Comparison of ENCODE assay signal across 20 cellular contexts in genomic region chr6:35237466-35237865, GRCh38. TPM values are rescaled to one million over a fixed set of nuclear protein-coding genes. Genes with fewer than 3 reads are reported as not detected.
DNase-seq lines count a peak whose midpoint lies in the region; ATAC-seq, FAIRE-seq and TF ChIP-seq lines count a peak whose summit lies in the region.
"Had no signal": no experiment of that assay in that cellular context is flagged by ENCODE, and none has a peak within 500 bp of the region (broad histone marks: within the 10 kb centered on the region; RNA-seq: fewer than 3 reads in every experiment).

No MANE protein-coding gene starts in this region.

- ATAC-seq in right cardiac atrium: no peak

- H3K27me3 ChIP-seq in cardiac muscle cell (no peaks in the 10 kb centered on the region), right cardiac atrium (ENCODE audit: control insufficient read depth, insufficient read depth) (no peaks in the 10 kb centered on the region)

- WGBS in right cardiac atrium: 71% methylated on average over 3 of the region's 3 CpGs

- H3K36me3 Mint-ChIP-seq in progenitor cell of endocrine pancreas (ENCODE audit: insufficient read depth) (peaks cover 33% of the 10 kb centered on the region), CD14-positive monocyte (no peaks in the 10 kb centered on the region)

- H3K4me3 Mint-ChIP-seq in progenitor cell of endocrine pancreas (ENCODE audit: low read depth) (no peak overlapping the region), CD14-positive monocyte (no peak overlapping the region)

- no peak for TF ChIP-seq CTCF in cardiac muscle cell (IDR thresholded peaks at IDR 0.05; ENCODE audit: low read depth, low read length)
- TF ChIP-seq CTCF in progenitor cell of endocrine pancreas (IDR thresholded peaks at IDR 0.05; ENCODE audit: unreplicated experiment): no peak
- no peak for TF ChIP-seq CTCF in CD14-positive monocyte (IDR thresholded peaks at IDR 0.05)

- peaks cover 29% of the 10 kb centered on the region for H3K36me3 ChIP-seq in cardiac muscle cell

- peak overlapping the region; percentile 14 for H3K4me3 ChIP-seq in cardiac muscle cell
- no peak overlapping the region for H3K4me3 ChIP-seq in right cardiac atrium (ENCODE audit: low read length)
- H3K4me3 ChIP-seq: HAP-1 had no signal

- no peaks in the 10 kb centered on the region for H3K27me3 Mint-ChIP-seq in progenitor cell of endocrine pancreas
- H3K27me3 Mint-ChIP-seq in CD14-positive monocyte (ENCODE audit: low read depth in 3 of 3): peaks cover 2 to 6% (median 2%) of the 10 kb centered on the region in 3 donors

- intact Hi-C loops in right cardiac atrium (cut with DNase I) (loop anchor here in 2 of 4 donors (5.0 kb wide), 2 partner anchors 90 to 245 kb away; no protein-coding TSS in a partner anchor), CD14-positive monocyte (cut with micrococcal nuclease) (no loop called here)

- H3K9me3 ChIP-seq in cardiac muscle cell (ENCODE audit: low read depth): no peaks in the 10 kb centered on the region
- no peaks in the 10 kb centered on the region for H3K9me3 ChIP-seq in right cardiac atrium (ENCODE audit: control insufficient read depth, low read length)

- H3K9me3 Mint-ChIP-seq in progenitor cell of endocrine pancreas (ENCODE audit: low read depth): no peaks in the 10 kb centered on the region
- H3K9me3 Mint-ChIP-seq in CD14-positive monocyte: peaks cover 0 to 14% (median 3%) of the 10 kb centered on the region in 7 donors

- TF ChIP-seq POLR2A in GM12892 (IDR thresholded peaks at IDR 0.05; ENCODE audit: low read depth, low read length): no peak

- peak in 1 of 2 donors; percentile 89 for DNase-seq in cardiac muscle cell (ENCODE audit: low read depth in 1 of 2, low spot score in 1 of 2)
- no peak for DNase-seq in right cardiac atrium
- DNase-seq in islet precursor cell: peak; percentile 77
- DNase-seq in progenitor cell of endocrine pancreas (ENCODE audit: low spot score, unreplicated experiment): no peak
- DNase-seq in GM12892 (ENCODE audit: insufficient read length): no peak
- DNase-seq in CD14-positive monocyte (ENCODE audit: low spot score): no peak
- DNase-seq in AG08395 (ENCODE audit: low spot score): no peak
- DNase-seq in DMS153 (lab: John Stamatoyannopoulos, UW): no peak
- DNase-seq: C1 segment of cervical spinal cord, DMS 273 treated with DMSO at 0.1 percent for 48 hours, IMR-90, Karpas-422, MM.1S, NCI-H1105 treated with DMSO at 0.1 percent for 48 hours, NCI-H187, NCI-H226, NCI-H524 treated with DMSO at 0.1 percent for 48 hours, SHP77 had no signal

- peaks cover 14% of the 10 kb centered on the region for H3K4me1 Mint-ChIP-seq in progenitor cell of endocrine pancreas (ENCODE audit: low read depth)
- peaks cover 10% of the 10 kb centered on the region for H3K4me1 Mint-ChIP-seq in CD14-positive monocyte

- peak overlapping the region; percentile 54 for H3K27ac Mint-ChIP-seq in progenitor cell of endocrine pancreas
- no peak overlapping the region for H3K27ac Mint-ChIP-seq in CD14-positive monocyte

- H3K4me1 ChIP-seq in cardiac muscle cell (ENCODE audit: low read depth) (peaks cover 47% of the 10 kb centered on the region), right cardiac atrium (ENCODE audit: control insufficient read depth, insufficient read depth, low read length) (peaks cover 6% of the 10 kb centered on the region)
- H3K4me1 ChIP-seq: HAP-1 had no signal

- no peak for FAIRE-seq in GM12892 (lab: Jason Lieb, UNC)
- FAIRE-seq: GM19239 had no signal

- peak overlapping the region; percentile 98 for H3K27ac ChIP-seq in cardiac muscle cell
- H3K27ac ChIP-seq in right cardiac atrium (ENCODE audit: low read length): no peak overlapping the region

RNA-seq across cellular contexts. Expression of gene ZNF76, which starts 22.1 kb away (rescaled TPM):
- total RNA-seq in cardiac muscle cell (26.3 and 46.2 TPM in 2 replicates), right cardiac atrium (10 to 100 TPM; 28.6 to 44.4 (median 38.2) TPM), progenitor cell of endocrine pancreas (61.2 and 61.7 TPM in 2 replicates)
- polyA plus RNA-seq in cardiac muscle cell (59.6 and 67.5 TPM in 2 replicates), right cardiac atrium (35.8 TPM), CD14-positive monocyte (1 to 10 TPM; 6.8 to 9.6 TPM)
- polyA plus RNA-seq in GM12892 (2012; ENCODE audit: missing spikeins): 21.7 TPM

RNA-seq across cellular contexts. Expression of gene SCUBE3, which starts 23.7 kb away (rescaled TPM):
- total RNA-seq in cardiac muscle cell (74.9 and 78.7 TPM in 2 replicates), right cardiac atrium (under 1 TPM; 0.25 to 0.86 (median 0.49) TPM), progenitor cell of endocrine pancreas (31.1 and 35.3 TPM in 2 replicates)
- polyA plus RNA-seq in cardiac muscle cell (78.2 and 81.8 TPM in 2 replicates), right cardiac atrium (0.38 TPM), CD14-positive monocyte (not detected)
- 0.25 TPM for polyA plus RNA-seq in GM12892 (2012; ENCODE audit: missing spikeins)

Comparison
In these comparisons a context has a peak if more than half of its experiments do, and no peak if none do; other contexts are left out.
1. RNA of gene SCUBE3, which starts 23.7 kb away (total RNA-seq): 74.9 to 78.7 TPM in cardiac muscle cell and 31.1 to 35.3 TPM in progenitor cell of endocrine pancreas; 0.25 to 0.86 TPM in right cardiac atrium; every median in the first group is over 10 times any median in the second.